Comparison of ENCODE assay signal across 12 cellular contexts in the genomic region with DNA sequence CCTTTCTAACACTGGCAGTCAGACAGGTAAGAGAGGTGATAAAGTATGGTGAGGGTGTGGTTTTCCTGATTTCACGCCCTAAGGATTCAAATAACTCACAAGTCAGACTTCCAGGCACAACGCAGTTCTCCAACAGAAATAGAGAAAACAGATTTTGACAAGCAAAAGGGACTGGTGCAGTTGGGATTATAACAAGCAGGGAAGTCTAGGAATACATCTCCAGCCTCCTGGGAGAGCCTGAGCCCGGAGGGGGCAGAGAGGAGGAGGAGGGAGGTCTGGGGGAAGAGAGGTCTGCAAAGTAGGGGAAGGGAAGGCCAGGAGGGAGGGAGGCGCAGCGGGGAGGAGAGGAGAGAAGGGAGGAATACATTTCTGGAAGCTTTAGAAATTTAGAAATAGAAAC. TPM values are rescaled to one million over a fixed set of nuclear protein-coding genes. Genes with fewer than 3 reads are reported as not detected.
DNase-seq lines count a peak whose midpoint lies in the region; ATAC-seq and TF ChIP-seq lines count a peak whose summit lies in the region.
"Had no signal": no experiment of that assay in that cellular context is flagged by ENCODE, and none has a peak within 500 bp of the region (broad histone marks: within the 10 kb centered on the region; RNA-seq: fewer than 3 reads in every experiment).

No MANE protein-coding gene starts in this region.

- CTCF ChIA-PET in Panc1 (lab: Charles Lee) = no interaction called here

- peak; percentile 41 for ATAC-seq in GM23338
- no peak for ATAC-seq in Panc1
- no peak for ATAC-seq in GM21367 (IDR thresholded peaks at IDR 0.05; ENCODE audit: unreplicated experiment)
- no peak for ATAC-seq in GM19324 (IDR thresholded peaks at IDR 0.05; ENCODE audit: low FRiP score, unreplicated experiment)
- ATAC-seq: gastroesophageal sphincter had no signal

- peaks cover 11% of the 10 kb centered on the region for H3K36me3 Mint-ChIP-seq in GM23338 (ENCODE audit: low read depth)
- no peaks in the 10 kb centered on the region for H3K36me3 Mint-ChIP-seq in activated T-helper 2 cell treated with anti-CD3 and anti-CD28 coated beads, Interferon-gamma antibody, Interleukin-2, Interleukin-4, amounts not matched to agents 10 μg/mL and 5 μg/mL and 100 μg/mL, durations not matched to agents 14 hours and 24 hours and 36 hours (ENCODE audit: low read depth)

- peaks cover 12% of the 10 kb centered on the region for H3K27me3 Mint-ChIP-seq in GM23338 (ENCODE audit: insufficient read depth, low read depth, poor library complexity)
- H3K27me3 Mint-ChIP-seq in activated T-helper 2 cell treated with anti-CD3 and anti-CD28 coated beads, Interferon-gamma antibody, Interleukin-2, Interleukin-4, amounts not matched to agents 10 μg/mL and 5 μg/mL and 100 μg/mL, durations not matched to agents 14 hours and 24 hours and 36 hours (ENCODE audit: low read depth) = peaks cover 37% of the 10 kb centered on the region

- H3F3A ChIP-seq in GM23338 (replicated peaks; ENCODE audit: low read depth) = no peaks in the 10 kb centered on the region; the same call in 1 of the 2 replicates

- no peak overlapping the region for H3K27ac Mint-ChIP-seq in GM23338
- no peak overlapping the region for H3K27ac Mint-ChIP-seq in activated T-helper 2 cell treated with anti-CD3 and anti-CD28 coated beads, Interferon-gamma antibody, Interleukin-2, Interleukin-4, amounts not matched to agents 10 μg/mL and 5 μg/mL and 100 μg/mL, durations not matched to agents 14 hours and 24 hours and 36 hours

- peaks cover 29% of the 10 kb centered on the region for H3K4me1 Mint-ChIP-seq in GM23338
- H3K4me1 Mint-ChIP-seq in activated T-helper 2 cell treated with anti-CD3 and anti-CD28 coated beads, Interferon-gamma antibody, Interleukin-2, Interleukin-4, amounts not matched to agents 10 μg/mL and 5 μg/mL and 100 μg/mL, durations not matched to agents 14 hours and 24 hours and 36 hours (ENCODE audit: low read depth) = peaks cover 7% of the 10 kb centered on the region

- POLR2A ChIA-PET in Panc1 (lab: Charles Lee) = no interaction called here

- H3K4me1 ChIP-seq in GM23338 (ENCODE audit: insufficient read depth) = peaks cover 18% of the 10 kb centered on the region
- H3K4me1 ChIP-seq in Panc1 (ENCODE audit: control insufficient read depth, insufficient read depth, low read length) = peaks cover 60% of the 10 kb centered on the region
- H3K4me1 ChIP-seq in rectal smooth muscle tissue (ENCODE audit: control insufficient read depth, insufficient read depth, low read length) = no peaks in the 10 kb centered on the region
- no peaks in the 10 kb centered on the region for H3K4me1 ChIP-seq in testis

- in situ Hi-C loops in Panc1 (cut with HindIII; ENCODE audit: low pct_unique_long_range_greater_than_20kb, low sequenced_read_pairs) = no loop called here

- H3K27me3 ChIP-seq in GM23338 (ENCODE audit: insufficient read depth) = peaks cover 8% of the 10 kb centered on the region
- H3K27me3 ChIP-seq in Panc1 (ENCODE audit: control insufficient read depth, insufficient read depth, low read length) = no peaks in the 10 kb centered on the region
- no peaks in the 10 kb centered on the region for H3K27me3 ChIP-seq in rectal smooth muscle tissue (ENCODE audit: control insufficient read depth, insufficient read depth, low read length)
- no peaks in the 10 kb centered on the region for H3K27me3 ChIP-seq in testis
- H3K27me3 ChIP-seq: gastroesophageal sphincter had no signal

- H3K9me3 ChIP-seq in Panc1 (ENCODE audit: control insufficient read depth, insufficient read depth, low read depth, low read length) (no peaks in the 10 kb centered on the region), testis (no peaks in the 10 kb centered on the region)
- H3K9me3 ChIP-seq: gastroesophageal sphincter had no signal

- H3K36me3 ChIP-seq in GM23338 (ENCODE audit: insufficient read depth) (no peaks in the 10 kb centered on the region; the same call in 1 of the 2 replicates), Panc1 (ENCODE audit: control insufficient read depth, insufficient read depth, low read length) (no peaks in the 10 kb centered on the region), rectal smooth muscle tissue (ENCODE audit: control insufficient read depth, insufficient read depth, low read length) (no peaks in the 10 kb centered on the region), testis (ENCODE audit: low read depth, missing control alignments) (no peaks in the 10 kb centered on the region)
- H3K36me3 ChIP-seq: gastroesophageal sphincter, WERI-Rb-1 had no signal

- H4K20me1 ChIP-seq in GM23338 (replicated peaks; ENCODE audit: insufficient read depth) = peaks cover 3% of the 10 kb centered on the region; the same call in 1 of the 2 replicates

- H3K4me3 ChIP-seq in GM23338 = peak overlapping the region; percentile 98; the same call in 1 of the 2 replicates
- H3K4me3 ChIP-seq in Panc1 (ENCODE audit: low read depth in 2 of 2, low read length in 2 of 2) = peak overlapping the region; percentile 61 to 64
- H3K4me3 ChIP-seq in fibroblast of the aortic adventitia (ENCODE audit: low read depth, low read length) = peak overlapping the region; percentile 76
- H3K4me3 ChIP-seq in rectal smooth muscle tissue (ENCODE audit: low read length) = peak overlapping the region; percentile 78
- H3K4me3 ChIP-seq in testis = no peak overlapping the region
- H3K4me3 ChIP-seq: lung had no signal

- H3K4me3 Mint-ChIP-seq in GM23338 = peak overlapping the region; percentile 88
- no peak overlapping the region for H3K4me3 Mint-ChIP-seq in activated T-helper 2 cell treated with anti-CD3 and anti-CD28 coated beads, Interferon-gamma antibody, Interleukin-2, Interleukin-4, amounts not matched to agents 10 μg/mL and 5 μg/mL and 100 μg/mL, durations not matched to agents 14 hours and 24 hours and 36 hours (ENCODE audit: low read depth)

- H3K27ac ChIP-seq in GM23338 (ENCODE audit: low read depth) = no peak overlapping the region
- peak overlapping the region; percentile 87 for H3K27ac ChIP-seq in Panc1 (ENCODE audit: low read length)
- no peak overlapping the region for H3K27ac ChIP-seq in rectal smooth muscle tissue (ENCODE audit: low read depth, low read length)
- H3K27ac ChIP-seq in testis = no peak overlapping the region
- H3K27ac ChIP-seq: WERI-Rb-1 had no signal

- TF ChIP-seq CTCF in GM23338 (conservative IDR thresholded peaks at IDR 0.05; ENCODE audit: low read depth in 2 of 2) (no peak), Panc1 (IDR thresholded peaks at IDR 0.05) (no peak), fibroblast of the aortic adventitia (IDR thresholded peaks at IDR 0.05; ENCODE audit: insufficient read depth, low read length) (no peak), testis (IDR thresholded peaks at IDR 0.05) (no peak)

- H3K9me2 ChIP-seq in GM23338 (ENCODE audit: insufficient read depth) = no peaks in the 10 kb centered on the region

- no peaks in the 10 kb centered on the region; the same call in 1 of the 3 replicates for H3K9me3 Mint-ChIP-seq in GM23338
- no peaks in the 10 kb centered on the region for H3K9me3 Mint-ChIP-seq in activated T-helper 2 cell treated with anti-CD3 and anti-CD28 coated beads, Interferon-gamma antibody, Interleukin-2, Interleukin-4, amounts not matched to agents 10 μg/mL and 5 μg/mL and 100 μg/mL, durations not matched to agents 14 hours and 24 hours and 36 hours

- peak overlapping the region; percentile 96 for H3K4me2 ChIP-seq in GM23338

- TF ChIP-seq POLR2A in testis (IDR thresholded peaks at IDR 0.05) = no peak

- H3K79me2 ChIP-seq in GM23338 (replicated peaks; ENCODE audit: insufficient read depth) = peaks cover 6% of the 10 kb centered on the region

- DNase-seq in GM23338 (ENCODE audit: low spot score) = no peak
- DNase-seq in Panc1 (ENCODE audit: low read depth, low spot score) = no peak
- DNase-seq in fibroblast of the aortic adventitia (ENCODE audit: low read depth) = no peak
- DNase-seq in testis = no peak
- DNase-seq in activated T-helper 2 cell treated with anti-CD3 and anti-CD28 coated beads, Interferon-gamma antibody, Interleukin-2, Interleukin-4, amounts not matched to agents 10 μg/mL and 5 μg/mL and 100 μg/mL, durations not matched to agents 14 hours and 24 hours and 36 hours (ENCODE audit: low spot score) = no peak
- DNase-seq: EL, WERI-Rb-1 had no signal

- no TSS peak for BruUV-seq in Panc1 (replicated peaks; lab: Mats Ljungman, UMichigan)

- intact Hi-C loops in Panc1 (cut with micrococcal nuclease; ENCODE audit: unreplicated experiment) = no loop called here
- intact Hi-C loops in testis (cut with DNase I; ENCODE audit: low total_unique reads) = no loop called here
- intact Hi-C loops in activated T-helper 2 cell treated with anti-CD3 and anti-CD28 coated beads, Interferon-gamma antibody, Interleukin-2, Interleukin-4, amounts not matched to agents 10 μg/mL and 5 μg/mL and 100 μg/mL, durations not matched to agents 14 hours and 24 hours and 36 hours (cut with micrococcal nuclease) = loop anchor here (10.0 kb wide), 1 partner anchor 379 kb away; no protein-coding TSS in a partner anchor

- H2AFZ ChIP-seq in GM23338 = no peak overlapping the region

- WGBS in testis, 2 donors = 58 to 64% methylated on average over 5 of the region's 5 CpGs

- H3K9ac ChIP-seq in rectal smooth muscle tissue (ENCODE audit: low read length) = no peak overlapping the region

RNA-seq across cellular contexts. Expression of a gene that starts 1.6 kb away (rescaled TPM):
- 13.2 and 23.3 TPM in 2 replicates for total RNA-seq in GM23338 (2014; rRNA removed; shearing (Covaris generic))
- polyA plus RNA-seq in GM23338 (2016; fragmentation: Nextera tagmentation; extraction: Ambion mirVana) (23.5 and 24.1 TPM in 2 replicates), testis (ENCODE audit: insufficient read depth, low read depth, low replicate concordance) (16.1 TPM)
- total RNA-seq in Panc1 (2021; ENCODE audit: unreplicated experiment) (43.2 TPM), fibroblast of the aortic adventitia (ENCODE audit: low replicate concordance) (12.3 and 13.6 TPM in 2 replicates), testis (1 to 10 TPM; 4.3 to 7.2 TPM)
- 68.8 TPM for polyA plus RNA-seq in Panc1 (2012; ENCODE audit: insufficient read length)
- total RNA-seq in activated T-helper 2 cell treated with anti-CD3 and anti-CD28 coated beads, Interferon-gamma antibody, Interleukin-2, Interleukin-4, amounts not matched to agents 10 μg/mL and 5 μg/mL and 100 μg/mL, durations not matched to agents 14 hours and 24 hours and 36 hours = 0.23 and 0.25 TPM in 2 replicates

RNA-seq across cellular contexts. Expression of a gene that starts 47.4 kb away (rescaled TPM):
- 72.7 and 77.5 TPM in 2 replicates for total RNA-seq in GM23338 (2014; rRNA removed; shearing (Covaris generic))
- 50.9 and 70.8 TPM in 2 replicates for polyA plus RNA-seq in GM23338 (2016; fragmentation: Nextera tagmentation; extraction: Ambion mirVana)
- total RNA-seq in Panc1 (2021; ENCODE audit: unreplicated experiment) = 172 TPM
- 88.2 TPM for polyA plus RNA-seq in Panc1 (2012; ENCODE audit: insufficient read length)
- 49.0 and 68.1 TPM in 2 replicates for total RNA-seq in fibroblast of the aortic adventitia (ENCODE audit: low replicate concordance)
- total RNA-seq in testis = 100 to 1,000 TPM; 120 to 136 TPM
- polyA plus RNA-seq in testis (ENCODE audit: insufficient read depth, low read depth, low replicate concordance) = 153 TPM
- total RNA-seq in activated T-helper 2 cell treated with anti-CD3 and anti-CD28 coated beads, Interferon-gamma antibody, Interleukin-2, Interleukin-4, amounts not matched to agents 10 μg/mL and 5 μg/mL and 100 μg/mL, durations not matched to agents 14 hours and 24 hours and 36 hours = 111 and 116 TPM in 2 replicates

RNA-seq across cellular contexts. Expression of a gene that starts 56.0 kb away (rescaled TPM):
- 604 and 661 TPM in 2 replicates for total RNA-seq in GM23338 (2014; rRNA removed; shearing (Covaris generic))
- polyA plus RNA-seq in GM23338 (2016; fragmentation: Nextera tagmentation; extraction: Ambion mirVana) (576 and 627 TPM in 2 replicates), testis (ENCODE audit: insufficient read depth, low read depth, low replicate concordance) (299 TPM)
- total RNA-seq in Panc1 (2021; ENCODE audit: unreplicated experiment) (476 TPM), fibroblast of the aortic adventitia (ENCODE audit: low replicate concordance) (168 and 359 TPM in 2 replicates), testis (100 to 1,000 TPM; 155 to 189 TPM)
- 420 TPM for polyA plus RNA-seq in Panc1 (2012; ENCODE audit: insufficient read length)
- total RNA-seq in activated T-helper 2 cell treated with anti-CD3 and anti-CD28 coated beads, Interferon-gamma antibody, Interleukin-2, Interleukin-4, amounts not matched to agents 10 μg/mL and 5 μg/mL and 100 μg/mL, durations not matched to agents 14 hours and 24 hours and 36 hours = 494 and 522 TPM in 2 replicates

RNA-seq across cellular contexts. Expression of a gene that starts 56.4 kb away (rescaled TPM):
- 19.3 and 22.9 TPM in 2 replicates for total RNA-seq in GM23338 (2014; rRNA removed; shearing (Covaris generic))
- polyA plus RNA-seq in GM23338 (2016; fragmentation: Nextera tagmentation; extraction: Ambion mirVana) (8.9 and 10.0 TPM in 2 replicates), testis (ENCODE audit: insufficient read depth, low read depth, low replicate concordance) (10.5 TPM)
- total RNA-seq in Panc1 (2021; ENCODE audit: unreplicated experiment) (23.1 TPM), fibroblast of the aortic adventitia (ENCODE audit: low replicate concordance) (34.3 and 60.9 TPM in 2 replicates), testis (10 to 100 TPM; 15.7 to 20.1 TPM)
- polyA plus RNA-seq in Panc1 (2012; ENCODE audit: insufficient read length) = 21.9 TPM
- 24.0 and 25.8 TPM in 2 replicates for total RNA-seq in activated T-helper 2 cell treated with anti-CD3 and anti-CD28 coated beads, Interferon-gamma antibody, Interleukin-2, Interleukin-4, amounts not matched to agents 10 μg/mL and 5 μg/mL and 100 μg/mL, durations not matched to agents 14 hours and 24 hours and 36 hours

Comparison
In these comparisons a context has a peak if more than half of its experiments do, and no peak if none do; other contexts are left out.
1. H3K4me3 ChIP-seq: peak in GM23338 (single experiment), Panc1 (2 of 2), fibroblast of the aortic adventitia (single experiment) and rectal smooth muscle tissue (single experiment); none in testis (0 of 2).